Comparison of ENCODE assay signal across 21 cellular contexts in the genomic region with DNA sequence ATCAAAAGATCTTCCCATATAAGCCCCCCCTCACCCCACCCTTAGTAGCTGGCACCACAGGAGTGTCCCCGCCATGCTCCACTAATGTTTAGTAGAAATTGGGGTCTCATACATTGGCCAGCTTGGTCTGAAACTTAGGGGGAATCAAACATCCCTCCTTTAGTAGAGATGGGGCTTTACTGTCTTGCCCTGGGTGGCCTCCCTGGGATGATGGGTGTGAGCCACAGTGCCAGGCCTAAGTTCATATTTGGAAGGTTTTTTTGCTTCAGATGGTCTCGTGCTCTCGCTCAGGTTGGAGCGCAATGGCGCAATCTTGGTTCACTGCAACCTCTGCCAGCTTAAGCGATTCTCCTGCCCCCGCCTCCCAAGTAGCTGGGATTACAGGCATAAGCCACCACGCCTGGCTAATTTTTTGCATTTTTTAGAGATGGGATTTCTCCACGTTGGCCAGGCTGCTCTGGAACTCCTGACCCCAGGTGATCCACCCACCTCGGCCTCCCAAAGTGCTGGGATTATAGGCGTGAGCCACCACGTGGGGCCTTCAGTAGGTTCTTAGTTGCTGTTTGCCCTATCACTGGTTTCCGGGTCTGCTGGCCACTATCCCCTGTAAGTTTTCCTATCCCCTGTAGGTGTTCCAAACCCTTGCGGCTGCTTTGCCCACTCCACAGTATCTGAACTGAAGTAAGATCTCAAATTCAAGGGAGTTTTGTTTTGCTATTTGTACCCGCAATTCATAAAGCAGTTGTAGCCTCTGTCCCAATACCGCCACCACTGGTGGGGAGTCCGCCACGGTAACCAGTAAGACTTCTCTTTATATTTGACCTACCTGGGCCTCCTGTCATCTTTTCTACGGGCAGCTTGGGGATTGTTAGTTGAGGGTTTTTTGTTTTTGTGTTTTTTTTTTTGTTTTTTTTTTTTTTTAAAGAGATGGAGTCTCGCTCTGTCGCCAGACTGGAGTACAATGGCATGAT. TPM values are rescaled to one million over a fixed set of nuclear protein-coding genes. Genes with fewer than 3 reads are reported as not detected.
DNase-seq lines count a peak whose midpoint lies in the region; ATAC-seq, FAIRE-seq and TF ChIP-seq lines count a peak whose summit lies in the region.
"Had no signal": no experiment of that assay in that cellular context is flagged by ENCODE, and none has a peak within 500 bp of the region (broad histone marks: within the 10 kb centered on the region; RNA-seq: fewer than 3 reads in every experiment).

No MANE protein-coding gene starts in this region.

- POLR2A ChIA-PET in HepG2 (lab: Yijun Ruan, JAX) (no interaction called here), H1 (lab: Charles Lee; ENCODE audit: partially characterized antibody) (interaction anchor here (0.9 to 6.0 kb wide), 4 partner anchors 15 to 194 kb away, joined by 3 to 31 read pairs (median 3); a partner anchor contains a TSS)

- H2AK5ac ChIP-seq in H1 (ENCODE audit: low read depth, low read length): no peak overlapping the region
- H2AK5ac ChIP-seq in neuronal stem cell (ENCODE audit: low read depth, low read length): no peak overlapping the region

- H2BK12ac ChIP-seq in H1 (ENCODE audit: low read depth, low read length) (no peak overlapping the region), neuronal stem cell (ENCODE audit: low read length) (no peak overlapping the region)

- DNase-seq in HepG2 (ENCODE audit: low spot score): no peak
- DNase-seq in right lobe of liver: no peak
- no peak for DNase-seq in H1 (ENCODE audit: low read depth in 1 of 2, low spot score in 2 of 2)
- no peak for DNase-seq in neuronal stem cell (ENCODE audit: low spot score)
- no peak for DNase-seq in NOMO-1 (lab: John Stamatoyannopoulos, UW; ENCODE audit: unreplicated experiment in 2 of 2)
- DNase-seq: AML-193; Calu3; CD4-positive, alpha-beta memory T cell; DMS79 treated with DMSO at 0.1 percent for 48 hours; GOT3; HCEC 1CT; Karpas-422; KBM-7 had no signal

- CTCF ChIA-PET in HepG2 (lab: Yijun Ruan, JAX; ENCODE audit: low intra/inter-chr PET ratio, low total read pairs) (no interaction called here), H1 (lab: Charles Lee; ENCODE audit: partially characterized antibody) (interaction anchor here (0.6 to 8.6 kb wide), 18 partner anchors 9 to 365 kb away, joined by 3 to 108 read pairs (median 3); no protein-coding TSS in a partner anchor)

- H3K4me2 ChIP-seq in HepG2 (ENCODE audit: low read depth, low read length) (no peak overlapping the region), H1 (ENCODE audit: insufficient read depth in 1 of 2, low read depth in 2 of 2, low read length in 2 of 2) (no peak overlapping the region), neuronal stem cell (ENCODE audit: insufficient read depth, low read length, poor library complexity, severe bottlenecking) (no peak overlapping the region)
- H3K4me2 ChIP-seq: A549 had no signal

- H3K4me1 ChIP-seq in HepG2 (ENCODE audit: insufficient read depth, low read length): peaks cover 44% of the 10 kb centered on the region
- no peaks in the 10 kb centered on the region for H3K4me1 ChIP-seq in right lobe of liver
- H3K4me1 ChIP-seq in H1 (replicated peaks in 1 of 4; ENCODE audit: control insufficient read depth in 3 of 4, insufficient read depth in 4 of 4, low read length in 3 of 4): peaks cover 0 to 9% (median 4%) of the 10 kb centered on the region in 4 experiments; a peak in 5 of 7 replicates
- H3K4me1 ChIP-seq in neuronal stem cell (ENCODE audit: control insufficient read depth in 2 of 2, insufficient read depth in 1 of 2, low read depth in 1 of 2, low read length in 2 of 2): peaks cover 0 to 1% of the 10 kb centered on the region in 2 donors
- H3K4me1 ChIP-seq: A549 had no signal

- intact Hi-C loops in HepG2 (cut with micrococcal nuclease; ENCODE audit: unreplicated experiment) (loop anchor here (5.0 kb wide), 1 partner anchor 232 kb away; no protein-coding TSS in a partner anchor), right lobe of liver (cut with DNase I) (no loop called here)

- no peak overlapping the region for H2BK20ac ChIP-seq in H1 (ENCODE audit: low read length)

- TF ChIP-seq POLR2A in HepG2 (IDR thresholded peaks at IDR 0.05; ENCODE audit: insufficient read depth in 1 of 2, low read depth in 2 of 2, low read length in 2 of 2): no peak
- no peak for TF ChIP-seq POLR2A in right lobe of liver (IDR thresholded peaks at IDR 0.05)
- TF ChIP-seq POLR2A in H1 (IDR thresholded peaks at IDR 0.05; ENCODE audit: control extremely low read depth in 1 of 2, low read depth in 2 of 2, low read length in 2 of 2): no peak

- in situ Hi-C loops in HepG2 (cut with HindIII; ENCODE audit: extremely low pct_ligation_motif_present, low pct_unique_long_range_greater_than_20kb): no loop called here

- H3K27me3 ChIP-seq in HepG2 (ENCODE audit: control insufficient read depth in 1 of 2, insufficient read depth in 2 of 2, low read length in 2 of 2) (no peaks in the 10 kb centered on the region), right lobe of liver (no peaks in the 10 kb centered on the region), H1 (replicated peaks in 1 of 4; ENCODE audit: control insufficient read depth in 3 of 4, extremely low read depth in 1 of 4, insufficient read depth in 3 of 4, low read length in 3 of 4) (no peaks in the 10 kb centered on the region), neuronal stem cell (ENCODE audit: control insufficient read depth in 3 of 3, insufficient read depth in 3 of 3, low read depth in 1 of 3, low read length in 3 of 3) (no peaks in the 10 kb centered on the region)

- H2BK5ac ChIP-seq in H1 (ENCODE audit: low read depth, low read length): no peak overlapping the region; the same call in 1 of the 2 replicates
- no peak overlapping the region for H2BK5ac ChIP-seq in neuronal stem cell (ENCODE audit: low read length)

- H4K91ac ChIP-seq in H1 (replicated peaks; ENCODE audit: insufficient read length, low read length): peak overlapping the region; percentile 80
- no peak overlapping the region for H4K91ac ChIP-seq in neuronal stem cell (ENCODE audit: low read depth, low read length, poor library complexity)

- TF ChIP-seq EP300 in HepG2 (IDR thresholded peaks at IDR 0.05; ENCODE audit: low read depth in 2 of 2, low read length in 2 of 2): no peak
- no peak for TF ChIP-seq EP300 in HepG2 (CRISPR knock-in tag; IDR thresholded peaks at IDR 0.05; ENCODE audit: borderline replicate concordance)
- TF ChIP-seq EP300 in H1 (IDR thresholded peaks at IDR 0.05; ENCODE audit: borderline replicate concordance in 1 of 2, low read depth in 2 of 2, low read length in 2 of 2): no peak

- no peaks in the 10 kb centered on the region for H3K79me1 ChIP-seq in H1 (ENCODE audit: low read depth, low read length)
- no peaks in the 10 kb centered on the region for H3K79me1 ChIP-seq in neuronal stem cell (ENCODE audit: low read depth, low read length)

- peak overlapping the region; percentile 21 for H2BK120ac ChIP-seq in H1 (replicated peaks; ENCODE audit: low read depth, low read length)
- no peak overlapping the region for H2BK120ac ChIP-seq in neuronal stem cell (ENCODE audit: low read depth, low read length)

- H3K23ac ChIP-seq in H1 (ENCODE audit: insufficient read length): no peak overlapping the region
- peak overlapping the region; percentile 92 for H3K23ac ChIP-seq in neuronal stem cell (ENCODE audit: low read depth, low read length, poor library complexity)

- no peak for TF ChIP-seq CTCF in HepG2 (CRISPR knock-in tag; IDR thresholded peaks at IDR 0.05)
- TF ChIP-seq CTCF in right lobe of liver (IDR thresholded peaks at IDR 0.05): no peak
- TF ChIP-seq CTCF in H1 (IDR thresholded peaks at IDR 0.05; ENCODE audit: control extremely low read depth in 1 of 3, insufficient read depth in 1 of 3, low read depth in 1 of 3, low read length in 3 of 3): peak in 1 of 3 experiments; percentile 4; a peak in 1 of 4 replicates

- H3K4me3 ChIP-seq in HepG2 (replicated peaks in 1 of 3; ENCODE audit: insufficient read depth in 1 of 3, low read depth in 2 of 3, low read length in 3 of 3) (no peak overlapping the region), right lobe of liver (no peak overlapping the region), H1 (ENCODE audit: extremely low read depth in 1 of 4, insufficient read depth in 2 of 4, low read depth in 3 of 4, low read length in 4 of 4) (no peak overlapping the region), neuronal stem cell (ENCODE audit: low read length in 2 of 2) (no peak overlapping the region)
- H3K4me3 ChIP-seq: A549, GM12878 had no signal

- BruUV-seq in HepG2 (replicated peaks; lab: Mats Ljungman, UMichigan): no TSS peak

- H3K14ac ChIP-seq in H1 (ENCODE audit: insufficient read length) (no peak overlapping the region), neuronal stem cell (ENCODE audit: low read length) (no peak overlapping the region)

- no peaks in the 10 kb centered on the region for H3K36me3 ChIP-seq in HepG2 (replicated peaks in 1 of 2; ENCODE audit: control insufficient read depth in 1 of 2, insufficient read depth in 2 of 2, low read length in 2 of 2)
- H3K36me3 ChIP-seq in right lobe of liver: no peaks in the 10 kb centered on the region
- H3K36me3 ChIP-seq in H1 (ENCODE audit: control insufficient read depth in 2 of 4, insufficient read depth in 4 of 4, low read length in 3 of 4): peaks cover 0 to 6% (median 0%) of the 10 kb centered on the region in 4 experiments; a peak in 1 of 8 replicates
- no peaks in the 10 kb centered on the region for H3K36me3 ChIP-seq in neuronal stem cell (replicated peaks in 1 of 2; ENCODE audit: control insufficient read depth in 2 of 2, insufficient read depth in 2 of 2, low read length in 2 of 2)

- no peak overlapping the region for H2AFZ ChIP-seq in HepG2 (ENCODE audit: low read length)
- H2AFZ ChIP-seq in H1 (ENCODE audit: low read length): no peak overlapping the region
- H2AFZ ChIP-seq in neuronal stem cell (ENCODE audit: low read length): no peak overlapping the region

- H3K9me3 ChIP-seq in HepG2 (ENCODE audit: low read length) (no peaks in the 10 kb centered on the region), right lobe of liver (no peaks in the 10 kb centered on the region), H1 (ENCODE audit: insufficient read depth in 2 of 2, low read depth in 1 of 2, low read length in 1 of 2) (no peaks in the 10 kb centered on the region), neuronal stem cell (replicated peaks in 1 of 2; ENCODE audit: control insufficient read depth in 2 of 2, insufficient read depth in 1 of 2, low read depth in 1 of 2, low read length in 2 of 2) (no peaks in the 10 kb centered on the region)

- H3K23me2 ChIP-seq in H1 (ENCODE audit: low read depth, low read length): no peaks in the 10 kb centered on the region

- ATAC-seq in HepG2 (no peak), right lobe of liver (no peak), HG03520 (IDR thresholded peaks at IDR 0.05; ENCODE audit: unreplicated experiment) (no peak), GM21576 (IDR thresholded peaks at IDR 0.05; ENCODE audit: unreplicated experiment) (no peak)
- ATAC-seq: A549, GM12878 had no signal

- H3K4ac ChIP-seq in H1 (replicated peaks; ENCODE audit: insufficient read length, low read depth, low read length): no peak overlapping the region
- no peak overlapping the region for H3K4ac ChIP-seq in neuronal stem cell (ENCODE audit: low read length)

- H3K79me2 ChIP-seq in HepG2 (ENCODE audit: insufficient read depth, low read length) (no peaks in the 10 kb centered on the region), H1 (ENCODE audit: control insufficient read depth in 1 of 2, insufficient read depth in 2 of 2, low read length in 2 of 2) (no peaks in the 10 kb centered on the region)

- H3K18ac ChIP-seq in H1 (ENCODE audit: extremely low read depth, low read length) (peak overlapping the region; percentile 2), neuronal stem cell (ENCODE audit: low read length) (no peak overlapping the region)

- H3K27ac ChIP-seq in HepG2 (ENCODE audit: extremely low read length, insufficient read depth, low read length) (no peak overlapping the region), right lobe of liver (no peak overlapping the region), H1 (ENCODE audit: low read depth, low read length) (no peak overlapping the region), neuronal stem cell (replicated peaks; ENCODE audit: low read length) (no peak overlapping the region)
- H3K27ac ChIP-seq: 22Rv1, A549 had no signal

- TF ChIP-seq RAD21 in HepG2 (CRISPR knock-in tag; IDR thresholded peaks at IDR 0.05): no peak
- no peak for TF ChIP-seq RAD21 in H1 (IDR thresholded peaks at IDR 0.05 in 1 of 2, conservative IDR thresholded peaks at IDR 0.05 in 1 of 2; ENCODE audit: low read depth in 2 of 2, low read length in 2 of 2)

- H4K20me1 ChIP-seq in HepG2 (ENCODE audit: insufficient read depth, low read length) (no peaks in the 10 kb centered on the region), H1 (replicated peaks in 1 of 2; ENCODE audit: control insufficient read depth in 1 of 2, insufficient read depth in 2 of 2, low read length in 2 of 2) (no peaks in the 10 kb centered on the region)

- no peak overlapping the region for H4K8ac ChIP-seq in H1 (ENCODE audit: extremely low read depth, insufficient read depth, low read length)
- H4K8ac ChIP-seq in neuronal stem cell (ENCODE audit: low read depth, low read length): no peak overlapping the region

- no peak overlapping the region for H4K5ac ChIP-seq in H1 (ENCODE audit: insufficient read length, low read depth, low read length)

- no peak overlapping the region for H2BK15ac ChIP-seq in H1 (ENCODE audit: low read length)
- H2BK15ac ChIP-seq in neuronal stem cell (ENCODE audit: low read length): no peak overlapping the region

- no peak for FAIRE-seq in HepG2 (lab: Jason Lieb, UNC)
- no peak for FAIRE-seq in H1 (lab: Jason Lieb, UNC)
- FAIRE-seq: A549, GM12878, HTR-8/SVneo had no signal

- 73% methylated on average over 20 of the region's 21 CpGs for whole genome bisulfite sequencing in HepG2 (ENCODE audit: low lambda C conversion rate)
- 73% methylated on average over 14 of the region's 21 CpGs for WGBS in right lobe of liver (ENCODE audit: insufficient coverage, low coverage, low lambda C conversion rate, missing lambda C conversion rate)
- WGBS in H1 (ENCODE audit: extremely low coverage in 1 of 2, insufficient coverage in 1 of 2, insufficient read length in 1 of 2, insufficient replicate concordance in 2 of 2, low coverage in 1 of 2, low lambda C conversion rate in 2 of 2, missing lambda C conversion rate in 1 of 2), 2 experiments: 82% methylated on average over 21 of the region's 21 CpGs; no CpG with 5 or more reads in 1 of the 2 experiments
- WGBS in neuronal stem cell (ENCODE audit: extremely low coverage in 2 of 2, insufficient read length in 2 of 2, insufficient replicate concordance in 1 of 2), 2 donors: no CpG with 5 or more reads among the region's 21 CpGs

- no peak overlapping the region for H3K56ac ChIP-seq in H1 (replicated peaks; ENCODE audit: insufficient read length, low read depth, low read length)

- no peak overlapping the region for H3K9ac ChIP-seq in HepG2 (ENCODE audit: insufficient read depth, low read depth, low read length)
- H3K9ac ChIP-seq in H1 (replicated peaks in 1 of 4; ENCODE audit: extremely low read depth in 1 of 4, low read depth in 3 of 4, low read length in 3 of 4): no peak overlapping the region
- no peak overlapping the region for H3K9ac ChIP-seq in neuronal stem cell (ENCODE audit: low read depth, low read length, poor library complexity)

RNA-seq across cellular contexts. Expression of a gene that starts 34.1 kb away (rescaled TPM):
- total RNA-seq in HepG2 (2016; rRNA removed; fragmentation: Illumina TruSeq; extraction: Trizol) (0.10 and 0.15 TPM in 2 replicates), right lobe of liver (under 1 TPM; 0.20 to 0.56 (median 0.34) TPM)
- 0.09 TPM in 1 of 2 replicates, not detected in the other for total RNA-seq in HepG2 (2016; cell fraction: cytosol; rRNA removed; fragmentation: Illumina TruSeq; extraction: Trizol; ENCODE audit: low read depth)
- 0.04 and 0.10 TPM in 2 replicates for total RNA-seq in HepG2 (2016; cell fraction: insoluble cytoplasmic fraction; rRNA removed; fragmentation: Illumina TruSeq; extraction: Trizol)
- total RNA-seq in HepG2 (2016; cell fraction: membrane; rRNA removed; fragmentation: Illumina TruSeq; extraction: Trizol): 0.07 TPM in 1 of 2 replicates, not detected in the other
- total RNA-seq in HepG2 (2016; cell fraction: nucleus; rRNA removed; fragmentation: Illumina TruSeq; extraction: Trizol): not detected in 2 replicates
- polyA plus RNA-seq in HepG2 (2011; rRNA removed) (0.20 and 0.21 TPM in 2 replicates), H1 (2011; rRNA removed) (1.0 and 2.5 TPM in 2 replicates)
- polyA plus RNA-seq in HepG2 (2011; cell fraction: cytosol; rRNA removed): 0.23 and 0.40 TPM in 2 replicates
- polyA plus RNA-seq in HepG2 (2011; cell fraction: nucleus; rRNA removed): 0.07 and 0.08 TPM in 2 replicates
- polyA plus RNA-seq in HepG2 (2012): 0.07 and 0.11 TPM in 2 replicates
- 0.02 TPM in 1 of 2 replicates, not detected in the other for polyA plus RNA-seq in HepG2 (2016; cell fraction: cytosol; fragmentation: Illumina TruSeq; extraction: Trizol; ENCODE audit: low read depth)
- 0.11 and 0.13 TPM in 2 replicates for polyA plus RNA-seq in HepG2 (2016; cell fraction: insoluble cytoplasmic fraction; fragmentation: Illumina TruSeq; extraction: Trizol; ENCODE audit: low read depth)
- 0.07 TPM in 1 of 2 replicates, not detected in the other for polyA plus RNA-seq in HepG2 (2016; cell fraction: membrane; fragmentation: Illumina TruSeq; extraction: Trizol; ENCODE audit: low read depth)
- polyA plus RNA-seq in HepG2 (2016; cell fraction: nucleus; fragmentation: Illumina TruSeq; extraction: Trizol; ENCODE audit: insufficient read depth, low read depth): 0.15 TPM in 1 of 2 replicates, not detected in the other
- 0.24 TPM in 1 of 2 replicates, not detected in the other for polyA minus RNA-seq in HepG2 (2011; rRNA and poly(A)+ RNA removed; ENCODE audit: low replicate concordance)
- polyA minus RNA-seq in HepG2 (2011; cell fraction: cytosol; rRNA and poly(A)+ RNA removed): not detected in 2 replicates
- 0.12 and 0.13 TPM in 2 replicates for polyA minus RNA-seq in HepG2 (2011; cell fraction: nucleus; rRNA and poly(A)+ RNA removed)
- 1.8 and 1.9 TPM in 2 replicates for total RNA-seq in H1 (2021; fragmentation: NEBNext Ultra II Directional; extraction: Animal tissue kit (Norgen Biotek cat#: 25700))
- polyA plus RNA-seq in H1 (2011; cell fraction: cytosol; rRNA removed): 2.1 TPM
- 2.9 TPM for polyA plus RNA-seq in H1 (2011; cell fraction: nucleus; rRNA removed)
- 0.69 to 1.5 TPM (median 1.1 TPM) in 4 replicates for polyA plus RNA-seq in H1 (2012, experiment 1 of 2)
- polyA plus RNA-seq in H1 (2012, experiment 2 of 2): 0.89 TPM
- polyA plus RNA-seq in H1 (2013, experiment 1 of 2): 1.8 TPM
- polyA plus RNA-seq in H1 (2013, experiment 2 of 2): 1.7 TPM
- polyA minus RNA-seq in H1 (2011; rRNA and poly(A)+ RNA removed): 2.8 and 5.0 TPM in 2 replicates
- polyA minus RNA-seq in H1 (2011; cell fraction: cytosol; rRNA and poly(A)+ RNA removed): 2.3 TPM
- 3.6 TPM for polyA minus RNA-seq in H1 (2011; cell fraction: nucleus; rRNA and poly(A)+ RNA removed)
- 0.03 TPM for polyA plus RNA-seq in neuronal stem cell (2013, experiment 1 of 2)
- 0.01 TPM for polyA plus RNA-seq in neuronal stem cell (2013, experiment 2 of 2)
- total RNA-seq: Calu3; CD4-positive, alpha-beta memory T cell; G401; GM12878 had no signal
- polyA plus RNA-seq: BJ; CD4-positive, alpha-beta memory T cell; GM12878 had no signal
